Comparison of ENCODE assay signal across 9 cellular contexts in genomic region chr2:26848336-26849055, GRCh38. TPM values are rescaled to one million over a fixed set of nuclear protein-coding genes. Genes with fewer than 3 reads are reported as not detected.
DNase-seq lines count a peak whose midpoint lies in the region; ATAC-seq lines count a peak whose summit lies in the region.
"Had no signal": no experiment of that assay in that cellular context is flagged by ENCODE, and none has a peak within 500 bp of the region (broad histone marks: within the 10 kb centered on the region; RNA-seq: fewer than 3 reads in every experiment).

No MANE protein-coding gene starts in this region.

- DNase-seq in activated gamma-delta T cell (lab: John Stamatoyannopoulos, UW) (peak; percentile 13), activated gamma-delta T cell treated with Interleukin-2 at 50 U/mL for 16 hours (no peak), SW480 (ENCODE audit: low spot score) (peak; percentile 32), posterior cingulate gyrus (peak in 9 of 10 donors; percentile 13 to 90 (median 38)), HT-29 (ENCODE audit: low spot score) (no peak), Ammon's horn (ENCODE audit: low spot score) (no peak)

- ATAC-seq in esophagus mucosa (peak; percentile 33), GM21723 (IDR thresholded peaks at IDR 0.05; ENCODE audit: unreplicated experiment) (no peak)

- intact Hi-C loops in posterior cingulate gyrus (cut with DNase I) = loop anchor here (2.0 to 10.0 kb wide), 2 partner anchors 74 to 166 kb away; no protein-coding TSS in a partner anchor

RNA-seq across cellular contexts. Expression of gene DPYSL5, which starts 0.6 kb away (rescaled TPM):
- total RNA-seq in esophagus mucosa = not detected
- total RNA-seq in HT-29 (2014; rRNA removed; shearing (Covaris generic)) = not detected in 2 replicates
- total RNA-seq: pulmonary artery endothelial cell had no signal

Comparison
In these comparisons a context has a peak if more than half of its experiments do, and no peak if none do; other contexts are left out.
1. DNase-seq: peak in activated gamma-delta T cell (single experiment), SW480 (single experiment) and posterior cingulate gyrus (9 of 10); none in activated gamma-delta T cell treated with Interleukin-2 at 50 U/mL for 16 hours (single experiment), HT-29 (single experiment) and Ammon's horn (single experiment).